Comparison of ENCODE assay signal across 8 cellular contexts in the genomic region with DNA sequence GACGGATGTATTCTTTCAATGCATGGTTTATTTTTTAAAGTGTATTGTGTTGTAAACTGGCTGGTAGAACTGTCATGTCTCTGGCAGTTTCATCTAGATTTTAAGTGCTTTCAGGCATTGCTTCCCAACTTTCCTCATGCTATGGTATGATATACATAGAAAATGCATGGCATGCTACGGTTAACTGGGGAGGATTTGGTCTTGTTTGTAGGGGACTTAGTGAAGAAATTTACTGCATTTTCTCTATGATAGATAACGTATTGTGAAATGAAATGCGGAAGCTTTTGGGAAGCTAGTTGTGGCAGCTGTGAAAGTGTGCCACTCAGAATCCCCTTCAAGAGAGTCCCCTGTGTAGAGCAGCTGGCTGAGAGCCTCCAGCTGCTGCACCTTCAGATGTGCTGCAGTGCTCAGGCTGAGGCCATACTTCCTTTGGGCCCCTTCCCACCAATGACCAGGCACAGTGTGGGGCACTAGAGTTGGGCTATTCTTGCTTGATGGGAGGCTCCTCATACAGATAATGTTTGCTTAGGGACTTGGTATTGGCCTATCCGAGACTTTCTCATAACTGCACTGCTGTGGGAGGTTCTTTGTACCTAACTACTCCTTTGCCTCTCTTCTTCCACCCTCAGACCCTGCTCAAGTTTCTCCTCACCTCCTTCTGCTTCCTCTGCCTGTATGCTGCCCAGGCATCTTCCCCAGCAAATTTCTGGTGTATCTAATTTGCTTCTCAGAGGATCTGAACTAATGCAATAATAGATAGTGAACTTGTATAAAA. TPM values are rescaled to one million over a fixed set of nuclear protein-coding genes. Genes with fewer than 3 reads are reported as not detected.
DNase-seq lines count a peak whose midpoint lies in the region; ATAC-seq lines count a peak whose summit lies in the region.

No MANE protein-coding gene starts in this region.

- ATAC-seq in GM19395 (IDR thresholded peaks at IDR 0.05; ENCODE audit: unreplicated experiment) (peak; percentile 49), left cardiac atrium (peak; percentile 32 to 36), GM21786 (IDR thresholded peaks at IDR 0.05; ENCODE audit: unreplicated experiment) (no peak)

- peak; percentile 41 for DNase-seq in CD1c-positive myeloid dendritic cell (ENCODE audit: extremely low spot score)
- DNase-seq in Kasumi-1 (lab: John Stamatoyannopoulos, UW) = peak; percentile 88 to 90
- no peak for DNase-seq in left cardiac atrium
- no peak for DNase-seq in NCI-H1436 treated with DMSO at 0.1 percent for 48 hours (lab: John Stamatoyannopoulos, UW)
- DNase-seq in DMS153 treated with DMSO at 0.1 percent for 48 hours (lab: John Stamatoyannopoulos, UW; ENCODE audit: unreplicated experiment) = no peak
- DNase-seq in germinal center (ENCODE audit: low spot score) = no peak

- intact Hi-C loops in left cardiac atrium (cut with DNase I) = no loop called here

RNA-seq across cellular contexts. Expression of gene KIAA1549L, which starts 51.5 kb away (rescaled TPM):
- under 1 TPM; 0.06 to 0.97 TPM for total RNA-seq in left cardiac atrium

Comparison
In these comparisons a context has a peak if more than half of its experiments do, and no peak if none do; other contexts are left out.
1. DNase-seq: peak in CD1c-positive myeloid dendritic cell (single experiment) and Kasumi-1 (2 of 2); none in left cardiac atrium (single experiment), NCI-H1436 treated with DMSO at 0.1 percent for 48 hours (single experiment), DMS153 treated with DMSO at 0.1 percent for 48 hours (single experiment) and germinal center (single experiment).